In genomic region chr9:106921341-106921899, GRCh38 we compare ENCODE assay signal across 8 cellular contexts. TPM values are rescaled to one million over a fixed set of nuclear protein-coding genes. Genes with fewer than 3 reads are reported as not detected.
A peak's percentile ranks its signal among the peaks of the same experiment; 100 is the strongest.
DNase-seq lines count a peak whose midpoint lies in the region; ATAC-seq, FAIRE-seq and TF ChIP-seq lines count a peak whose summit lies in the region.

No MANE protein-coding gene starts in this region.

- FAIRE-seq in endothelial cell of umbilical vein (lab: Jason Lieb, UNC): peak; percentile 38
- FAIRE-seq in D721Med (lab: Jason Lieb, UNC): no peak

- intact Hi-C loops in endothelial cell of umbilical vein (cut with micrococcal nuclease): no loop called here

- H3K4me1 ChIP-seq in endothelial cell of umbilical vein (ENCODE audit: control insufficient read depth, extremely low read depth, insufficient read depth, low read length) (peaks cover 21% of the 10 kb centered on the region), mucosa of rectum (ENCODE audit: control insufficient read depth in 2 of 2, insufficient read depth in 2 of 2, low read length in 2 of 2) (peaks cover 10 to 35% of the 10 kb centered on the region in 2 donors)

- POLR2A ChIA-PET in endothelial cell of umbilical vein (lab: Charles Lee): no interaction called here

- no peaks in the 10 kb centered on the region for H3K79me2 ChIP-seq in endothelial cell of umbilical vein (ENCODE audit: control insufficient read depth, insufficient read depth, low read length)

- TF ChIP-seq POLR2A in endothelial cell of umbilical vein (IDR thresholded peaks at IDR 0.05; ENCODE audit: low read depth, low read length): no peak

- no peaks in the 10 kb centered on the region for H3K27me3 Mint-ChIP-seq in activated naive CD8-positive, alpha-beta T cell treated with anti-CD3 and anti-CD28 coated beads, Interleukin-2, amount 50 U/mL, for 24 hours
- no peaks in the 10 kb centered on the region for H3K27me3 Mint-ChIP-seq in activated naive CD8-positive, alpha-beta T cell treated with anti-CD3 and anti-CD28 coated beads for 36 hours

- H3K9ac ChIP-seq in endothelial cell of umbilical vein (replicated peaks; ENCODE audit: extremely low read depth, insufficient read depth, low read length) (no peak overlapping the region), mucosa of rectum (ENCODE audit: low read depth in 1 of 2, low read length in 2 of 2) (peak overlapping the region in 1 of 2 donors; percentile 55)

- H3K27ac ChIP-seq in endothelial cell of umbilical vein (ENCODE audit: insufficient read depth, low read depth, low read length) (no peak overlapping the region), mucosa of rectum (ENCODE audit: low read depth in 2 of 2, low read length in 2 of 2) (peak overlapping the region; percentile 89 to 90)

- DNase-seq in activated naive CD8-positive, alpha-beta T cell treated with anti-CD3 and anti-CD28 coated beads, Interleukin-2, amount 50 U/mL, for 24 hours: no peak
- no peak for DNase-seq in activated naive CD8-positive, alpha-beta T cell treated with anti-CD3 and anti-CD28 coated beads for 36 hours
- peak; percentile 99 for DNase-seq in OCI-M1 (lab: John Stamatoyannopoulos, UW)
- DNase-seq in endothelial cell of umbilical vein (ENCODE audit: low read depth, low spot score): peak; percentile 25
- no peak for DNase-seq in AML-193 (lab: John Stamatoyannopoulos, UW)
- DNase-seq in D721Med (ENCODE audit: insufficient read length, low spot score): no peak

- H3K27ac Mint-ChIP-seq in activated naive CD8-positive, alpha-beta T cell treated with anti-CD3 and anti-CD28 coated beads, Interleukin-2, amount 50 U/mL, for 24 hours: no peak overlapping the region
- no peak overlapping the region for H3K27ac Mint-ChIP-seq in activated naive CD8-positive, alpha-beta T cell treated with anti-CD3 and anti-CD28 coated beads for 36 hours

- ATAC-seq in activated naive CD8-positive, alpha-beta T cell treated with anti-CD3 and anti-CD28 coated beads, Interleukin-2, amount 50 U/mL, for 24 hours: peak; percentile 40
- no peak for ATAC-seq in HG03378 (IDR thresholded peaks at IDR 0.05; ENCODE audit: unreplicated experiment)

- H3K9me3 ChIP-seq in endothelial cell of umbilical vein (replicated peaks; ENCODE audit: control insufficient read depth, insufficient read depth, low read length) (no peaks in the 10 kb centered on the region), mucosa of rectum (ENCODE audit: control insufficient read depth in 2 of 2, low read length in 2 of 2) (no peaks in the 10 kb centered on the region)

- H2AFZ ChIP-seq in endothelial cell of umbilical vein (ENCODE audit: low read depth, low read length): no peak overlapping the region

- BruUV-seq in endothelial cell of umbilical vein (replicated peaks; lab: Mats Ljungman, UMichigan): no TSS peak

- no peaks in the 10 kb centered on the region for H3K9me3 Mint-ChIP-seq in activated naive CD8-positive, alpha-beta T cell treated with anti-CD3 and anti-CD28 coated beads, Interleukin-2, amount 50 U/mL, for 24 hours
- H3K9me3 Mint-ChIP-seq in activated naive CD8-positive, alpha-beta T cell treated with anti-CD3 and anti-CD28 coated beads for 36 hours: no peaks in the 10 kb centered on the region

- TF ChIP-seq CTCF in endothelial cell of umbilical vein (IDR thresholded peaks at IDR 0.05; ENCODE audit: extremely low read depth in 1 of 2, insufficient read depth in 1 of 2, low read depth in 1 of 2, low read length in 2 of 2) (no peak), D721Med (IDR thresholded peaks at IDR 0.05; ENCODE audit: insufficient read depth, missing control alignments) (no peak)

- H3K27me3 ChIP-seq in endothelial cell of umbilical vein (ENCODE audit: control insufficient read depth in 2 of 2, insufficient read depth in 2 of 2, low read length in 2 of 2): no peaks in the 10 kb centered on the region
- H3K27me3 ChIP-seq in mucosa of rectum (ENCODE audit: control insufficient read depth in 2 of 2, insufficient read depth in 2 of 2, low read length in 2 of 2): no peaks in the 10 kb centered on the region

- no peak overlapping the region for H3K4me3 Mint-ChIP-seq in activated naive CD8-positive, alpha-beta T cell treated with anti-CD3 and anti-CD28 coated beads, Interleukin-2, amount 50 U/mL, for 24 hours
- H3K4me3 Mint-ChIP-seq in activated naive CD8-positive, alpha-beta T cell treated with anti-CD3 and anti-CD28 coated beads for 36 hours: no peak overlapping the region

- H3K4me3 ChIP-seq in endothelial cell of umbilical vein (replicated peaks in 1 of 3; ENCODE audit: insufficient read depth in 1 of 3, low read depth in 1 of 3, low read length in 3 of 3): no peak overlapping the region
- peak overlapping the region; percentile 38 to 65 for H3K4me3 ChIP-seq in mucosa of rectum (ENCODE audit: low read length in 2 of 2)

- dilution Hi-C loops in endothelial cell of umbilical vein (cut with MboI; ENCODE audit: extremely low pct_ligation_motif_present, low sequenced_read_pairs): no loop called here

- H3K4me2 ChIP-seq in endothelial cell of umbilical vein (ENCODE audit: insufficient read depth, low read length): no peak overlapping the region

- H3K36me3 Mint-ChIP-seq in activated naive CD8-positive, alpha-beta T cell treated with anti-CD3 and anti-CD28 coated beads, Interleukin-2, amount 50 U/mL, for 24 hours (ENCODE audit: low read depth): no peaks in the 10 kb centered on the region
- H3K36me3 Mint-ChIP-seq in activated naive CD8-positive, alpha-beta T cell treated with anti-CD3 and anti-CD28 coated beads for 36 hours: no peaks in the 10 kb centered on the region

- peaks cover 5% of the 10 kb centered on the region for H3K4me1 Mint-ChIP-seq in activated naive CD8-positive, alpha-beta T cell treated with anti-CD3 and anti-CD28 coated beads, Interleukin-2, amount 50 U/mL, for 24 hours
- peaks cover 9% of the 10 kb centered on the region for H3K4me1 Mint-ChIP-seq in activated naive CD8-positive, alpha-beta T cell treated with anti-CD3 and anti-CD28 coated beads for 36 hours

- CTCF ChIA-PET in endothelial cell of umbilical vein (lab: Charles Lee): interaction anchor here (1.3 to 1.6 kb wide), 3 partner anchors 9 to 11 kb away, joined by 3 to 4 read pairs (median 3); no protein-coding TSS in a partner anchor

- H3K9me1 ChIP-seq in endothelial cell of umbilical vein (replicated peaks; ENCODE audit: control insufficient read depth, extremely low read depth, insufficient read depth, low read length): no peaks in the 10 kb centered on the region

- peaks cover 3 to 15% of the 10 kb centered on the region in 2 experiments for H3K36me3 ChIP-seq in endothelial cell of umbilical vein (ENCODE audit: control insufficient read depth in 2 of 2, extremely low read depth in 1 of 2, insufficient read depth in 2 of 2, low read length in 2 of 2)
- peaks cover 18 to 26% of the 10 kb centered on the region in 2 donors for H3K36me3 ChIP-seq in mucosa of rectum (ENCODE audit: control insufficient read depth in 2 of 2, insufficient read depth in 2 of 2, low read length in 2 of 2)

- H4K20me1 ChIP-seq in endothelial cell of umbilical vein (replicated peaks; ENCODE audit: control insufficient read depth, extremely low read depth, insufficient read depth, low read length): no peaks in the 10 kb centered on the region

TF ChIP-seq in endothelial cell of umbilical vein, 7 proteins besides CTCF, POLR2A, EP300 and RAD21:
- TF ChIP-seq JUN (IDR thresholded peaks at IDR 0.05; ENCODE audit: borderline replicate concordance, insufficient read depth, insufficient read length, low read depth) (no peak), GATA2 (IDR thresholded peaks at IDR 0.05; ENCODE audit: insufficient read depth, insufficient read length, low read depth, low read length) (no peak), EZH2 (IDR thresholded peaks at IDR 0.05; ENCODE audit: borderline replicate concordance, low read depth, low read length, severe bottlenecking) (no peak), POLR2AphosphoS5 (IDR thresholded peaks at IDR 0.05; ENCODE audit: insufficient read depth, low read depth, low read length) (no peak), MAX (IDR thresholded peaks at IDR 0.05; ENCODE audit: insufficient read depth, insufficient read length) (no peak), FOS (IDR thresholded peaks at IDR 0.05; ENCODE audit: borderline replicate concordance, insufficient read depth, low read length) (no peak), MYC (IDR thresholded peaks at IDR 0.05; ENCODE audit: low read depth, low read length) (no peak)

RNA-seq across cellular contexts. Expression of gene ZNF462, which starts 58.5 kb away (rescaled TPM):
- under 1 TPM in 1 of 2 experiments, not detected in 1; 0.23 TPM for total RNA-seq in activated naive CD8-positive, alpha-beta T cell treated with anti-CD3 and anti-CD28 coated beads for 36 hours
- 24.7 and 27.0 TPM in 2 replicates for total RNA-seq in endothelial cell of umbilical vein
- 6.2 and 6.3 TPM in 2 replicates for polyA plus RNA-seq in endothelial cell of umbilical vein
- 7.3 and 8.1 TPM in 2 replicates for polyA plus RNA-seq in endothelial cell of umbilical vein (2011; cell fraction: cytosol; rRNA removed)
- 21.7 and 25.0 TPM in 2 replicates for polyA plus RNA-seq in endothelial cell of umbilical vein (2011; cell fraction: nucleus; rRNA removed)
- 5.5 and 6.6 TPM in 2 replicates for polyA plus RNA-seq in endothelial cell of umbilical vein (2012)
- 38.8 and 52.1 TPM in 2 replicates for polyA minus RNA-seq in endothelial cell of umbilical vein
- 2.4 TPM for polyA minus RNA-seq in endothelial cell of umbilical vein (2011; cell fraction: cytosol; rRNA and poly(A)+ RNA removed)
- 55.4 and 63.8 TPM in 2 replicates for polyA minus RNA-seq in endothelial cell of umbilical vein (2011; cell fraction: nucleus; rRNA and poly(A)+ RNA removed)

Comparison
In these comparisons a context has a peak if more than half of its experiments do, and no peak if none do; other contexts are left out.
1. DNase-seq: peak in OCI-M1 (single experiment) and endothelial cell of umbilical vein (single experiment); none in activated naive CD8-positive, alpha-beta T cell treated with anti-CD3 and anti-CD28 coated beads, Interleukin-2, amount 50 U/mL, for 24 hours (single experiment), activated naive CD8-positive, alpha-beta T cell treated with anti-CD3 and anti-CD28 coated beads for 36 hours (single experiment), AML-193 (0 of 2) and D721Med (single experiment).
2. H3K4me3 ChIP-seq: peak in mucosa of rectum (2 of 2); none in endothelial cell of umbilical vein (0 of 3).
3. RNA of gene ZNF462, which starts 58.5 kb away (total RNA-seq): 24.7 to 27.0 TPM in endothelial cell of umbilical vein; 0.23 TPM in activated naive CD8-positive, alpha-beta T cell treated with anti-CD3 and anti-CD28 coated beads for 36 hours; every median in the first group is over 10 times any median in the second.